In genomic region chr12:9646794-9647622, GRCh38 we compare ENCODE assay signal across 8 cellular contexts. TPM values are rescaled to one million over a fixed set of nuclear protein-coding genes. Genes with fewer than 3 reads are reported as not detected.
DNase-seq lines count a peak whose midpoint lies in the region; ATAC-seq, FAIRE-seq and TF ChIP-seq lines count a peak whose summit lies in the region.

No MANE protein-coding gene starts in this region.

- TF ChIP-seq CTCF in AG04449 (IDR thresholded peaks at IDR 0.05; ENCODE audit: insufficient read depth, low read length, missing control alignments) (no peak), ascending aorta (IDR thresholded peaks at IDR 0.05) (no peak), HepG2 (CRISPR knock-in tag; IDR thresholded peaks at IDR 0.05) (no peak), uterus (IDR thresholded peaks at IDR 0.05) (no peak), D721Med (IDR thresholded peaks at IDR 0.05; ENCODE audit: insufficient read depth, missing control alignments) (no peak)

- CTCF ChIA-PET in AG04449 (lab: Yijun Ruan, JAX): interaction anchor here (0.8 to 2.6 kb wide), 7 partner anchors 9 to 104 kb away, joined by 3 to 19 read pairs (median 4); no protein-coding TSS in a partner anchor
- CTCF ChIA-PET in HepG2 (lab: Yijun Ruan, JAX; ENCODE audit: low intra/inter-chr PET ratio, low total read pairs): no interaction called here

- DNase-seq in AG04449 (ENCODE audit: low read depth, low spot score) (no peak), HS-5 (ENCODE audit: low read depth) (peak; percentile 9), ascending aorta (ENCODE audit: low spot score in 2 of 2) (no peak), HepG2 (ENCODE audit: low spot score) (no peak), uterus (no peak), HPDE6-E6E7 (ENCODE audit: extremely low spot score) (no peak), D721Med (ENCODE audit: insufficient read length, low spot score) (no peak)

- TF ChIP-seq EP300 in HepG2 (IDR thresholded peaks at IDR 0.05; ENCODE audit: low read depth in 2 of 2, low read length in 2 of 2): no peak
- no peak for TF ChIP-seq EP300 in HepG2 (CRISPR knock-in tag; IDR thresholded peaks at IDR 0.05; ENCODE audit: borderline replicate concordance)

- H2AFZ ChIP-seq in HepG2 (ENCODE audit: low read length): peak overlapping the region; percentile 30

- peaks cover 27% of the 10 kb centered on the region for H3K79me2 ChIP-seq in HepG2 (ENCODE audit: insufficient read depth, low read length)

- ATAC-seq in HepG2 (peak; percentile 3), HG03571 (IDR thresholded peaks at IDR 0.05; ENCODE audit: unreplicated experiment) (no peak)

- H3K27me3 ChIP-seq in ascending aorta (no peaks in the 10 kb centered on the region), HepG2 (ENCODE audit: control insufficient read depth in 1 of 2, insufficient read depth in 2 of 2, low read length in 2 of 2) (no peaks in the 10 kb centered on the region; a peak in 1 of 5 replicates), uterus (no peaks in the 10 kb centered on the region)

- H3K27ac ChIP-seq in ascending aorta (peak overlapping the region; percentile 63 to 86), HepG2 (ENCODE audit: extremely low read length, insufficient read depth, low read length) (peak overlapping the region; percentile 82), uterus (peak overlapping the region; percentile 84 to 91)

- no peak for FAIRE-seq in HepG2 (lab: Jason Lieb, UNC)
- FAIRE-seq in D721Med (lab: Jason Lieb, UNC): no peak

- no peak for TF ChIP-seq RAD21 in HepG2 (CRISPR knock-in tag; IDR thresholded peaks at IDR 0.05)

- H3K9me3 ChIP-seq in ascending aorta: no peaks in the 10 kb centered on the region
- H3K9me3 ChIP-seq in HepG2 (ENCODE audit: low read length): no peaks in the 10 kb centered on the region
- no peaks in the 10 kb centered on the region for H3K9me3 ChIP-seq in uterus

- 56% methylated on average over 9 of the region's 9 CpGs for WGBS in HepG2 (ENCODE audit: low lambda C conversion rate)

- TSS peak; percentile 97 for BruUV-seq in HepG2 (replicated peaks; lab: Mats Ljungman, UMichigan)

- peak overlapping the region; percentile 83; the same call in 1 of the 2 replicates for H3K9ac ChIP-seq in HepG2 (ENCODE audit: insufficient read depth, low read depth, low read length)

- H3K4me3 ChIP-seq in AG04449 (ENCODE audit: low read depth, low read length) (peak overlapping the region; percentile 74; the same call in 1 of the 2 replicates), ascending aorta (peak overlapping the region; percentile 53 to 89), HepG2 (replicated peaks in 1 of 3; ENCODE audit: insufficient read depth in 1 of 3, low read depth in 2 of 3, low read length in 3 of 3) (peak overlapping the region; percentile 72 to 92 (median 86)), uterus (peak overlapping the region; percentile 47 to 68)

- POLR2A ChIA-PET in AG04449 (lab: Yijun Ruan, JAX) (no interaction called here), HepG2 (lab: Yijun Ruan, JAX) (no interaction called here)

- intact Hi-C loops in ascending aorta (cut with DNase I) (no loop called here), HepG2 (cut with micrococcal nuclease; ENCODE audit: unreplicated experiment) (no loop called here), uterus (cut with DNase I; ENCODE audit: low total_unique reads) (no loop called here)

- H4K20me1 ChIP-seq in HepG2 (ENCODE audit: insufficient read depth, low read length): no peaks in the 10 kb centered on the region; the same call in 1 of the 2 replicates

- in situ Hi-C loops in HepG2 (cut with HindIII; ENCODE audit: extremely low pct_ligation_motif_present, low pct_unique_long_range_greater_than_20kb): loop anchor here (5.0 kb wide), 1 partner anchor 60 kb away; no protein-coding TSS in a partner anchor

- H3K36me3 ChIP-seq in ascending aorta (no peaks in the 10 kb centered on the region), HepG2 (replicated peaks in 1 of 2; ENCODE audit: control insufficient read depth in 1 of 2, insufficient read depth in 2 of 2, low read length in 2 of 2) (no peaks in the 10 kb centered on the region), uterus (no peaks in the 10 kb centered on the region)

- peak overlapping the region; percentile 83 for H3K4me2 ChIP-seq in HepG2 (ENCODE audit: low read depth, low read length)

- TF ChIP-seq POLR2A in HepG2 (IDR thresholded peaks at IDR 0.05; ENCODE audit: insufficient read depth in 1 of 2, low read depth in 2 of 2, low read length in 2 of 2): no peak
- TF ChIP-seq POLR2A in uterus (IDR thresholded peaks at IDR 0.05): no peak

- H3K4me1 ChIP-seq in ascending aorta: peaks cover 0 to 3% of the 10 kb centered on the region in 2 donors
- H3K4me1 ChIP-seq in HepG2 (ENCODE audit: insufficient read depth, low read length): peaks cover 30% of the 10 kb centered on the region
- peaks cover 0 to 6% of the 10 kb centered on the region in 2 donors for H3K4me1 ChIP-seq in uterus

TF ChIP-seq in HepG2, 621 proteins besides CTCF, POLR2A, EP300 and RAD21 (continues in another document):
- TF ChIP-seq KLF6 (CRISPR knock-in tag; IDR thresholded peaks at IDR 0.05) (no peak), PCBP1 (IDR thresholded peaks at IDR 0.05; ENCODE audit: borderline replicate concordance, low read depth, low read length) (no peak), TBP (CRISPR knock-in tag; IDR thresholded peaks at IDR 0.05) (no peak)

RNA-seq across cellular contexts. Expression of gene CLEC2D, which starts 22.5 kb away (rescaled TPM):
- not detected for total RNA-seq in ascending aorta
- 0.69 and 2.5 TPM in 2 replicates for total RNA-seq in HepG2 (2016; rRNA removed; fragmentation: Illumina TruSeq; extraction: Trizol)
- total RNA-seq in HepG2 (2016; cell fraction: cytosol; rRNA removed; fragmentation: Illumina TruSeq; extraction: Trizol; ENCODE audit: low read depth): 4.0 TPM in 2 replicates
- total RNA-seq in HepG2 (2016; cell fraction: insoluble cytoplasmic fraction; rRNA removed; fragmentation: Illumina TruSeq; extraction: Trizol): 0.18 and 2.5 TPM in 2 replicates
- total RNA-seq in HepG2 (2016; cell fraction: membrane; rRNA removed; fragmentation: Illumina TruSeq; extraction: Trizol): 0.87 and 2.4 TPM in 2 replicates
- total RNA-seq in HepG2 (2016; cell fraction: nucleus; rRNA removed; fragmentation: Illumina TruSeq; extraction: Trizol): 7.5 and 7.7 TPM in 2 replicates
- 7.7 and 8.6 TPM in 2 replicates for polyA plus RNA-seq in HepG2 (2011; rRNA removed)
- polyA plus RNA-seq in HepG2 (2011; cell fraction: cytosol; rRNA removed): 0.85 and 3.0 TPM in 2 replicates
- polyA plus RNA-seq in HepG2 (2011; cell fraction: nucleus; rRNA removed): 30.5 and 31.4 TPM in 2 replicates
- 5.3 and 5.9 TPM in 2 replicates for polyA plus RNA-seq in HepG2 (2012)
- polyA plus RNA-seq in HepG2 (2016; cell fraction: cytosol; fragmentation: Illumina TruSeq; extraction: Trizol; ENCODE audit: low read depth): 0.26 and 0.28 TPM in 2 replicates
- polyA plus RNA-seq in HepG2 (2016; cell fraction: insoluble cytoplasmic fraction; fragmentation: Illumina TruSeq; extraction: Trizol; ENCODE audit: low read depth): 0.49 and 1.2 TPM in 2 replicates
- 0.22 and 0.38 TPM in 2 replicates for polyA plus RNA-seq in HepG2 (2016; cell fraction: membrane; fragmentation: Illumina TruSeq; extraction: Trizol; ENCODE audit: low read depth)
- 19.9 and 22.7 TPM in 2 replicates for polyA plus RNA-seq in HepG2 (2016; cell fraction: nucleus; fragmentation: Illumina TruSeq; extraction: Trizol; ENCODE audit: insufficient read depth, low read depth)
- polyA minus RNA-seq in HepG2 (2011; rRNA and poly(A)+ RNA removed; ENCODE audit: low replicate concordance): 0.42 and 2.6 TPM in 2 replicates
- polyA minus RNA-seq in HepG2 (2011; cell fraction: cytosol; rRNA and poly(A)+ RNA removed): 0.26 and 2.0 TPM in 2 replicates
- polyA minus RNA-seq in HepG2 (2011; cell fraction: nucleus; rRNA and poly(A)+ RNA removed): 26.3 and 30.8 TPM in 2 replicates
- 10 to 100 TPM in 2 of 4 donors, 1 to 10 TPM in 2; 6.8 to 22.8 (median 13.9) TPM for total RNA-seq in uterus

RNA-seq across cellular contexts. Expression of gene KLRB1, which starts 39.3 kb away (rescaled TPM):
- not detected for total RNA-seq in ascending aorta
- not detected in 2 replicates for total RNA-seq in HepG2 (2016; rRNA removed; fragmentation: Illumina TruSeq; extraction: Trizol)
- not detected in 2 replicates for total RNA-seq in HepG2 (2016; cell fraction: cytosol; rRNA removed; fragmentation: Illumina TruSeq; extraction: Trizol; ENCODE audit: low read depth)
- not detected in 2 replicates for total RNA-seq in HepG2 (2016; cell fraction: insoluble cytoplasmic fraction; rRNA removed; fragmentation: Illumina TruSeq; extraction: Trizol)
- total RNA-seq in HepG2 (2016; cell fraction: membrane; rRNA removed; fragmentation: Illumina TruSeq; extraction: Trizol): not detected in 2 replicates
- total RNA-seq in HepG2 (2016; cell fraction: nucleus; rRNA removed; fragmentation: Illumina TruSeq; extraction: Trizol): not detected in 2 replicates
- not detected in 2 replicates for polyA plus RNA-seq in HepG2 (2011; rRNA removed)
- polyA plus RNA-seq in HepG2 (2011; cell fraction: cytosol; rRNA removed): not detected in 2 replicates
- not detected in 2 replicates for polyA plus RNA-seq in HepG2 (2011; cell fraction: nucleus; rRNA removed)
- not detected in 2 replicates for polyA plus RNA-seq in HepG2 (2012)
- not detected in 2 replicates for polyA plus RNA-seq in HepG2 (2016; cell fraction: cytosol; fragmentation: Illumina TruSeq; extraction: Trizol; ENCODE audit: low read depth)
- polyA plus RNA-seq in HepG2 (2016; cell fraction: insoluble cytoplasmic fraction; fragmentation: Illumina TruSeq; extraction: Trizol; ENCODE audit: low read depth): not detected in 2 replicates
- polyA plus RNA-seq in HepG2 (2016; cell fraction: membrane; fragmentation: Illumina TruSeq; extraction: Trizol; ENCODE audit: low read depth): not detected in 2 replicates
- not detected in 2 replicates for polyA plus RNA-seq in HepG2 (2016; cell fraction: nucleus; fragmentation: Illumina TruSeq; extraction: Trizol; ENCODE audit: insufficient read depth, low read depth)
- not detected in 2 replicates for polyA minus RNA-seq in HepG2 (2011; rRNA and poly(A)+ RNA removed; ENCODE audit: low replicate concordance)
- not detected in 2 replicates for polyA minus RNA-seq in HepG2 (2011; cell fraction: cytosol; rRNA and poly(A)+ RNA removed)
- not detected in 2 replicates for polyA minus RNA-seq in HepG2 (2011; cell fraction: nucleus; rRNA and poly(A)+ RNA removed)
- total RNA-seq in uterus: under 1 TPM in 2 of 4 donors, not detected in 2; 0.41 to 0.61 TPM
